Comparison of ENCODE assay signal across 8 cellular contexts in the genomic region with DNA sequence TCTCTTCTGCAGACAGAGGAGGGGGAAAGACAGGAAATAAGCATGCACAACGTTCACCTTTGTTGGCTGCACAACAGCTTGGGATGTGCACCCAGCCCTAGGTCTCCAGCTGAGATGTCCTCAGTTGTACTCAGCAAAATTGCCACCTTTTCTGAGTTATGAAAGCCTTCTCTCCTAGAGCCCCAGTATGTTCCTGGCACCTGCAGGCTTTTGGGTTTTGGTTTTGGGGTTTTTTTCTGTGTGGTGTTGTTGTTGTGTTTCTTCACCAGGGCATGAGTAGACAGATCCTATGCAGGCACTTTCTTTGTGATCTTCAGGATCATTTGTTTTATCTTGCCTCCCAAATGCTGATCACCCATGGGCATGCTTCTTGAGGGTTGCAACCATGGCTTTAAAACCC.
"Had no signal": no experiment of that assay in that cellular context is flagged by ENCODE, and none has a peak within 500 bp of the region (broad histone marks: within the 10 kb centered on the region; RNA-seq: fewer than 3 reads in every experiment).

No MANE protein-coding gene starts in this region.

- H3K4me3 ChIP-seq: GM23338, HAP-1 had no signal

- H3K4me1 ChIP-seq: HAP-1 had no signal

- H3K27ac Mint-ChIP-seq: GM23338, HFFc6 had no signal

- H3K27ac ChIP-seq: KMS-11 had no signal

- DNase-seq: HFFc6, KBM-7 had no signal

- H3K36me3 ChIP-seq: HAP-1 had no signal

- H3K9me3 Mint-ChIP-seq: HFFc6 had no signal

- H3K9me3 ChIP-seq: HAP-1 had no signal

- H3K4me1 Mint-ChIP-seq: IgD-negative memory B cell had no signal

- H3K4me3 Mint-ChIP-seq: GM23338, HFFc6, IgD-negative memory B cell had no signal

- H3K4me2 ChIP-seq: GM23338, KMS-11 had no signal

- H3K9ac ChIP-seq: KMS-11 had no signal

- H2AFZ ChIP-seq: GM23338 had no signal

- ATAC-seq: GM23338, HCT116, HepG2 had no signal
